1 cellular context compared by ENCODE assay signal in the genomic region with DNA sequence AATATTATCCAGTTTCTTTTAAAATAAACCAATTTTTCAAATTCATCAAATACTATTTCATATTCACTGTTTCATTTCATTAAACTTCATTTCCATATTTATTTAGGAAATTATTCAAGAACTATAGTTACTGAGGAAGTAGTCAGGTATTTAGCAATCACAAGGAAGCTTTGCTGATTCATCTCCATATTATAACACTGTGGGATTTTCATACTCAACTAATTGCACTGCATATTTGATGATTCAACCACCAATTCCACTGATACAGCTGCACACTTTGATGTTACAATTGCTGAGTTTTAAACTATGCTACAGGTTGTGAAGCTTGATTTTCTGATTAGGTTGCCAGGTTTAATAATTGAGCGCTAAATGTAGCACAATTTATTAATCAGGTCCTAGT.
TF ChIP-seq lines count a peak whose summit lies in the region.

No MANE protein-coding gene starts in this region.

TF ChIP-seq in SK-N-SH, 30 proteins besides CTCF, POLR2A, EP300 and RAD21 (continued from another document):
- TF ChIP-seq, protein P1, sequence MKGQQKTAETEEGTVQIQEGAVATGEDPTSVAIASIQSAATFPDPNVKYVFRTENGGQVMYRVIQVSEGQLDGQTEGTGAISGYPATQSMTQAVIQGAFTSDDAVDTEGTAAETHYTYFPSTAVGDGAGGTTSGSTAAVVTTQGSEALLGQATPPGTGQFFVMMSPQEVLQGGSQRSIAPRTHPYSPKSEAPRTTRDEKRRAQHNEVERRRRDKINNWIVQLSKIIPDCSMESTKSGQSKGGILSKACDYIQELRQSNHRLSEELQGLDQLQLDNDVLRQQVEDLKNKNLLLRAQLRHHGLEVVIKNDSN (IDR thresholded peaks at IDR 0.05; ENCODE audit: borderline replicate concordance, low read depth), result no peak
